28 cellular contexts compared by ENCODE assay signal in genomic region chr7:4143511-4144160, GRCh38.
"Had no signal": no experiment of that assay in that cellular context is flagged by ENCODE, and none has a peak within 500 bp of the region (broad histone marks: within the 10 kb centered on the region; RNA-seq: fewer than 3 reads in every experiment).

No MANE protein-coding gene starts in this region.

- H3K27me3 ChIP-seq: adrenal gland, ascending aorta, cardiac muscle cell, vagina had no signal

- H3K27ac ChIP-seq: adrenal gland, ascending aorta, cardiac muscle cell, coronary artery, esophagus muscularis mucosa, left lung, thoracic aorta, WERI-Rb-1 had no signal

- H3K9me3 Mint-ChIP-seq: activated CD4-positive, alpha-beta memory T cell treated with anti-CD3 and anti-CD28 coated beads for 36 hours; activated CD4-positive, alpha-beta T cell treated with anti-CD3 and anti-CD28 coated beads, Interleukin-2, amount 10 ng/mL, durations not matched to agents 24 days and 14 days; activated naive CD4-positive, alpha-beta T cell treated with anti-CD3 and anti-CD28 coated beads for 36 hours; activated naive CD8-positive, alpha-beta T cell treated with anti-CD3 and anti-CD28 coated beads for 36 hours; activated T-helper 1 cell treated with anti-CD3 and anti-CD28 coated beads, Interleukin-12 subunit alpha, Interleukin-12 subunit beta, Interleukin-2, Interleukin-4 antibody, amounts not matched to agents 30 ng/mL and 10 ng/mL and 1 ng/mL, durations not matched to agents 14 hours and 24 hours and 36 hours; stimulated activated effector memory CD8-positive, alpha-beta T cell treated with anti-CD3 and anti-CD28 coated beads, Interleukin-12 subunit alpha, Interleukin-12 subunit beta, amount 100 ng/mL, for 72 hours; stimulated activated naive CD8-positive, alpha-beta T cell treated with anti-CD3 and anti-CD28 coated beads, Interleukin-15, Interleukin-2, amounts not matched to agents 100 ng/mL and 50 ng/mL, for 24 hours; T-helper 1 cell treated with Interleukin-12 subunit alpha and Interleukin-12 subunit beta and Interleukin-4 antibody, amounts not matched to agents 30 μg/mL and 1 μg/mL, for 36 hours had no signal

- DNase-seq: activated CD4-positive, alpha-beta memory T cell treated with anti-CD3 and anti-CD28 coated beads for 36 hours; activated CD4-positive, alpha-beta T cell treated with anti-CD3 and anti-CD28 coated beads, Interleukin-2, amount 10 ng/mL, durations not matched to agents 24 days and 14 days; activated CD8-positive, alpha-beta memory T cell treated with anti-CD3 and anti-CD28 coated beads, Interleukin-2, amount 50 U/mL, for 4 hours; activated effector memory CD4-positive, alpha-beta T cell treated with anti-CD3 and anti-CD28 coated beads, Interleukin-2, amount 50 U/mL, for 16 hours; activated naive CD4-positive, alpha-beta T cell treated with anti-CD3 and anti-CD28 coated beads for 36 hours; activated naive CD8-positive, alpha-beta T cell treated with anti-CD3 and anti-CD28 coated beads for 36 hours; activated T-cell treated with anti-CD3 and anti-CD28 coated beads, Interleukin-2, amount 50 U/mL, for 1 hour; cerebellar nuclear complex; foreskin melanocyte; left lung; stimulated activated CD4-positive, alpha-beta T cell treated with anti-CD3 and anti-CD28 coated beads, Interleukin-12 subunit alpha, Interleukin-12 subunit beta, amount 100 ng/mL, for 4 hours; stimulated activated CD4-positive, alpha-beta T cell treated with anti-CD3 and anti-CD28 coated beads, Interleukin-4, amount 100 ng/mL, for 1 hour; T-helper 9 cell; trophoblast cell; WERI-Rb-1 had no signal

- ATAC-seq: activated CD4-positive, CD25-positive, alpha-beta regulatory T cell treated with anti-CD3 and anti-CD28 coated beads, Interleukin-2, amount 50 U/mL, for 24 hours; stimulated activated effector memory CD8-positive, alpha-beta T cell treated with anti-CD3 and anti-CD28 coated beads, Interleukin-12 subunit alpha, Interleukin-12 subunit beta, amount 100 ng/mL, for 72 hours had no signal

- H3K4me3 Mint-ChIP-seq: activated CD4-positive, alpha-beta memory T cell treated with anti-CD3 and anti-CD28 coated beads for 36 hours; activated CD4-positive, alpha-beta T cell treated with anti-CD3 and anti-CD28 coated beads, Interleukin-2, amount 10 ng/mL, durations not matched to agents 24 days and 14 days; activated naive CD4-positive, alpha-beta T cell treated with anti-CD3 and anti-CD28 coated beads for 36 hours; activated T-helper 1 cell treated with anti-CD3 and anti-CD28 coated beads, Interleukin-12 subunit alpha, Interleukin-12 subunit beta, Interleukin-2, Interleukin-4 antibody, amounts not matched to agents 30 ng/mL and 10 ng/mL and 1 ng/mL, durations not matched to agents 14 hours and 24 hours and 36 hours; stimulated activated effector memory CD8-positive, alpha-beta T cell treated with anti-CD3 and anti-CD28 coated beads, Interleukin-12 subunit alpha, Interleukin-12 subunit beta, amount 100 ng/mL, for 72 hours; stimulated activated naive CD8-positive, alpha-beta T cell treated with anti-CD3 and anti-CD28 coated beads, Interleukin-15, Interleukin-2, amounts not matched to agents 100 ng/mL and 50 ng/mL, for 24 hours; T-helper 1 cell treated with Interleukin-12 subunit alpha and Interleukin-12 subunit beta and Interleukin-4 antibody, amounts not matched to agents 30 μg/mL and 1 μg/mL, for 36 hours had no signal

- FAIRE-seq: TTC549 had no signal

- H3K36me3 ChIP-seq: adrenal gland, cardiac muscle cell, left lung, thoracic aorta, vagina, WERI-Rb-1 had no signal

- H3K9me3 ChIP-seq: adrenal gland, ascending aorta, esophagus muscularis mucosa, left lung, thoracic aorta, vagina had no signal

- H3K36me3 Mint-ChIP-seq: activated CD4-positive, alpha-beta memory T cell treated with anti-CD3 and anti-CD28 coated beads for 36 hours; activated naive CD8-positive, alpha-beta T cell treated with anti-CD3 and anti-CD28 coated beads for 36 hours; stimulated activated effector memory CD8-positive, alpha-beta T cell treated with anti-CD3 and anti-CD28 coated beads, Interleukin-12 subunit alpha, Interleukin-12 subunit beta, amount 100 ng/mL, for 72 hours had no signal

- H3K27ac Mint-ChIP-seq: activated CD4-positive, alpha-beta memory T cell treated with anti-CD3 and anti-CD28 coated beads for 36 hours; activated CD4-positive, alpha-beta T cell treated with anti-CD3 and anti-CD28 coated beads, Interleukin-2, amount 10 ng/mL, durations not matched to agents 24 days and 14 days; activated naive CD4-positive, alpha-beta T cell treated with anti-CD3 and anti-CD28 coated beads for 36 hours; activated naive CD8-positive, alpha-beta T cell treated with anti-CD3 and anti-CD28 coated beads for 36 hours; activated T-helper 1 cell treated with anti-CD3 and anti-CD28 coated beads, Interleukin-12 subunit alpha, Interleukin-12 subunit beta, Interleukin-2, Interleukin-4 antibody, amounts not matched to agents 30 ng/mL and 10 ng/mL and 1 ng/mL, durations not matched to agents 14 hours and 24 hours and 36 hours; stimulated activated effector memory CD8-positive, alpha-beta T cell treated with anti-CD3 and anti-CD28 coated beads, Interleukin-12 subunit alpha, Interleukin-12 subunit beta, amount 100 ng/mL, for 72 hours; stimulated activated naive CD8-positive, alpha-beta T cell treated with anti-CD3 and anti-CD28 coated beads, Interleukin-15, Interleukin-2, amounts not matched to agents 100 ng/mL and 50 ng/mL, for 24 hours; T-helper 1 cell treated with Interleukin-12 subunit alpha and Interleukin-12 subunit beta and Interleukin-4 antibody, amounts not matched to agents 30 μg/mL and 1 μg/mL, for 36 hours had no signal

- H3K4me3 ChIP-seq: cardiac muscle cell, left lung had no signal

- H3K4me1 ChIP-seq: adrenal gland, left lung had no signal
